23 cellular contexts compared by ENCODE assay signal in genomic region chr4:151649461-151649860, GRCh38.
"Had no signal": no experiment of that assay in that cellular context is flagged by ENCODE, and none has a peak within 500 bp of the region (broad histone marks: within the 10 kb centered on the region; RNA-seq: fewer than 3 reads in every experiment).

No MANE protein-coding gene starts in this region.

- H3K79me2 ChIP-seq: parathyroid adenoma had no signal

- H3K4me1 ChIP-seq: left lung, parathyroid adenoma, uterus had no signal

- H3K9ac ChIP-seq: parathyroid adenoma had no signal

- H2AFZ ChIP-seq: parathyroid adenoma had no signal

- FAIRE-seq: kidney had no signal

- H3K9me3 Mint-ChIP-seq: activated naive CD4-positive, alpha-beta T cell treated with anti-CD3 and anti-CD28 coated beads, Interleukin-2, amount 50 U/mL, for 72 hours; activated T-helper 2 cell treated with anti-CD3 and anti-CD28 coated beads, Interferon-gamma antibody, Interleukin-2, Interleukin-4, amounts not matched to agents 10 μg/mL and 5 μg/mL and 100 μg/mL, durations not matched to agents 14 hours and 24 hours and 36 hours; central memory CD8-positive, alpha-beta T cell; naive thymus-derived CD4-positive, alpha-beta T cell; stimulated activated naive B cell treated with anti-CD40 and anti-IgM and Interleukin-4, amounts not matched to agents 10 μg/mL and 1 μg/mL and 100 μg/mL, for 72 hours had no signal

- ATAC-seq: activated CD8-positive, alpha-beta memory T cell treated with anti-CD3 and anti-CD28 coated beads, Interleukin-2, amount 10 ng/mL, durations not matched to agents 7 days and 5 days; activated naive CD4-positive, alpha-beta T cell treated with anti-CD3 and anti-CD28 coated beads, Interleukin-2, amount 50 U/mL, for 72 hours; left lung; mucosa of descending colon; naive thymus-derived CD4-positive, alpha-beta T cell; stimulated activated naive B cell treated with anti-CD40 and anti-IgM and Interleukin-4, amounts not matched to agents 10 μg/mL and 1 μg/mL and 100 μg/mL, for 72 hours had no signal

- H3K9me3 ChIP-seq: esophagus muscularis mucosa, left lung, mucosa of descending colon, neutrophil, tibial nerve, uterus had no signal

- H3K27ac ChIP-seq: coronary artery, esophagus muscularis mucosa, left lung, neutrophil, parathyroid adenoma, tibial nerve, uterus had no signal

- H3K4me3 Mint-ChIP-seq: activated CD8-positive, alpha-beta memory T cell treated with anti-CD3 and anti-CD28 coated beads, Interleukin-2, amount 10 ng/mL, durations not matched to agents 7 days and 5 days; central memory CD8-positive, alpha-beta T cell; naive thymus-derived CD4-positive, alpha-beta T cell; stimulated activated naive B cell treated with anti-CD40 and anti-IgM and Interleukin-4, amounts not matched to agents 10 μg/mL and 1 μg/mL and 100 μg/mL, for 72 hours had no signal

- H3K27me3 ChIP-seq: esophagus muscularis mucosa, left lung, neutrophil, tibial nerve, uterus had no signal

- H3K36me3 ChIP-seq: left lung, uterus had no signal

- H3K4me1 Mint-ChIP-seq: activated CD8-positive, alpha-beta memory T cell treated with anti-CD3 and anti-CD28 coated beads, Interleukin-2, amount 10 ng/mL, durations not matched to agents 7 days and 5 days; central memory CD8-positive, alpha-beta T cell; naive thymus-derived CD4-positive, alpha-beta T cell; stimulated activated naive B cell treated with anti-CD40 and anti-IgM and Interleukin-4, amounts not matched to agents 10 μg/mL and 1 μg/mL and 100 μg/mL, for 72 hours had no signal

- H3K27ac Mint-ChIP-seq: activated CD8-positive, alpha-beta memory T cell treated with anti-CD3 and anti-CD28 coated beads, Interleukin-2, amount 10 ng/mL, durations not matched to agents 7 days and 5 days; activated naive CD4-positive, alpha-beta T cell treated with anti-CD3 and anti-CD28 coated beads, Interleukin-2, amount 50 U/mL, for 72 hours; activated T-helper 2 cell treated with anti-CD3 and anti-CD28 coated beads, Interferon-gamma antibody, Interleukin-2, Interleukin-4, amounts not matched to agents 10 μg/mL and 5 μg/mL and 100 μg/mL, durations not matched to agents 14 hours and 24 hours and 36 hours; naive thymus-derived CD4-positive, alpha-beta T cell; stimulated activated naive B cell treated with anti-CD40 and anti-IgM and Interleukin-4, amounts not matched to agents 10 μg/mL and 1 μg/mL and 100 μg/mL, for 72 hours had no signal

- H3K4me3 ChIP-seq: coronary artery, esophagus muscularis mucosa, left lung, mucosa of descending colon, tibial nerve, uterus had no signal

- H3K36me3 Mint-ChIP-seq: activated CD8-positive, alpha-beta memory T cell treated with anti-CD3 and anti-CD28 coated beads, Interleukin-2, amount 10 ng/mL, durations not matched to agents 7 days and 5 days; activated naive CD4-positive, alpha-beta T cell treated with anti-CD3 and anti-CD28 coated beads, Interleukin-2, amount 50 U/mL, for 72 hours; stimulated activated naive B cell treated with anti-CD40 and anti-IgM and Interleukin-4, amounts not matched to agents 10 μg/mL and 1 μg/mL and 100 μg/mL, for 72 hours had no signal

- DNase-seq: activated CD4-positive, alpha-beta T cell treated with anti-CD3 and anti-CD28 coated beads for 1 hour; activated CD4-positive, alpha-beta T cell treated with anti-CD3 and anti-CD28 coated beads, Interleukin-2, amount 50 U/mL, for 48 hours; activated CD8-positive, alpha-beta memory T cell treated with anti-CD3 and anti-CD28 coated beads, Interleukin-2, amount 10 ng/mL, durations not matched to agents 7 days and 5 days; activated T-cell treated with anti-CD3 and anti-CD28 coated beads, Interleukin-2, amount 50 U/mL, for 1 hour; effector CD4-positive, alpha-beta T cell; hippocampal formation; kidney; left lung; naive thymus-derived CD4-positive, alpha-beta T cell; stimulated activated CD4-positive, alpha-beta T cell treated with anti-CD3 and anti-CD28 coated beads, Interleukin-2, amount 100 ng/mL, for 48 hours; stimulated activated naive B cell treated with anti-CD40 and anti-IgM and Interleukin-4, amounts not matched to agents 10 μg/mL and 1 μg/mL and 100 μg/mL, for 72 hours; substantia nigra; T-helper 9 cell; uterus had no signal
